ENCODE assay signal across 1 cellular context in the genomic region with DNA sequence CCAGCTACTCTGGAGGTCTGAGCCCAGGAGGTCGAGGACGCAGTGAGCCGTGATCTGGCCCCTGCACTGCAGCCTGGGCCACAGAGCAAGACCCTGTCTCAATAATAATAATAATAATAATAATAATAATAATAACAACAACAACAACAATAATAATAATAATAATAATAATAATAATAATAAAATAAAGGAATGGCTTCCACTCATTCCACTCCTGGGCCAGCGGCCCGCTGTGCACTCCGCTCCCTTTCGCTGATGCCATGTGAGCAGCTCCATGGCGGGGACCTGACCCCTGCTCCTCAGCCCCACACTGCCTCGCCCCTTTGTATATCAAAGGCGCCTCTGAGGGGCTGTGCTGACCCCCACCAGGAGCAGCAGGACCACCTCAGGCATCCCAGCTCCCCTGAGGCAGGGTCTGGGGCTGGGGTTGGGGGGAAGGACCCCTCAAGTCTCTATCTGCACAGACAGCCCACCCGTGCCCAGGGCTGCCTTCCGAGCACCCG.
TF ChIP-seq lines count a peak whose summit lies in the region.

No MANE protein-coding gene starts in this region.

TF ChIP-seq in HCT116, 20 proteins besides CTCF, POLR2A, EP300 and RAD21 (continued from another document):
- TF ChIP-seq EZH2phosphoT487 (IDR thresholded peaks at IDR 0.05; ENCODE audit: borderline replicate concordance) (no peak), ZNF274 (IDR thresholded peaks at IDR 0.05; ENCODE audit: low read depth, low read length) (no peak), JUND (IDR thresholded peaks at IDR 0.05) (no peak), YY1 (IDR thresholded peaks at IDR 0.05; ENCODE audit: extremely low read depth, insufficient replicate concordance, low read depth, low read length) (no peak), CEBPB (IDR thresholded peaks at IDR 0.05; ENCODE audit: low read depth) (no peak)
